10 cellular contexts compared by ENCODE assay signal in genomic region chr2:179274749-179275148, GRCh38. TPM values are rescaled to one million over a fixed set of nuclear protein-coding genes. Genes with fewer than 3 reads are reported as not detected.
DNase-seq lines count a peak whose midpoint lies in the region; ATAC-seq and TF ChIP-seq lines count a peak whose summit lies in the region.
"Had no signal": no experiment of that assay in that cellular context is flagged by ENCODE, and none has a peak within 500 bp of the region (broad histone marks: within the 10 kb centered on the region; RNA-seq: fewer than 3 reads in every experiment).

No MANE protein-coding gene starts in this region.

- H3K27me3 ChIP-seq in Loucy (ENCODE audit: insufficient read depth, low read length, poor library complexity, severe bottlenecking): no peaks in the 10 kb centered on the region
- no peaks in the 10 kb centered on the region for H3K27me3 ChIP-seq in left lung
- H3K27me3 ChIP-seq in effector memory CD4-positive, alpha-beta T cell (replicated peaks; ENCODE audit: control insufficient read depth, insufficient read depth, low read length, poor library complexity, severe bottlenecking): no peaks in the 10 kb centered on the region
- H3K27me3 ChIP-seq: tibial nerve had no signal

- ATAC-seq in GM19023 (IDR thresholded peaks at IDR 0.05; ENCODE audit: unreplicated experiment): peak; percentile 93
- peak; percentile 90 for ATAC-seq in HG02623 (IDR thresholded peaks at IDR 0.05; ENCODE audit: unreplicated experiment)
- peak; percentile 99 to 100 for ATAC-seq in naive B cell (ENCODE audit: low read depth in 2 of 2)
- no peak for ATAC-seq in left lung
- ATAC-seq: activated naive CD4-positive, alpha-beta T cell treated with anti-CD3 and anti-CD28 coated beads, Interleukin-2, amount 50 U/mL, for 72 hours had no signal

- H3K9me3 ChIP-seq in Loucy (ENCODE audit: insufficient read depth, low read depth, low read length): no peaks in the 10 kb centered on the region
- no peaks in the 10 kb centered on the region for H3K9me3 ChIP-seq in left lung
- H3K9me3 ChIP-seq in effector memory CD4-positive, alpha-beta T cell (ENCODE audit: control insufficient read depth, low read length): no peaks in the 10 kb centered on the region
- H3K9me3 ChIP-seq: tibial nerve had no signal

- intact Hi-C loops in left lung (cut with DNase I): no loop called here

- H3K27ac ChIP-seq in left lung: no peak overlapping the region
- no peak overlapping the region for H3K27ac ChIP-seq in effector memory CD4-positive, alpha-beta T cell (ENCODE audit: insufficient read depth, low read length, poor library complexity, severe bottlenecking)

- H3K36me3 ChIP-seq in Loucy (ENCODE audit: insufficient read depth, low read length) (no peaks in the 10 kb centered on the region), left lung (no peaks in the 10 kb centered on the region)
- no peaks in the 10 kb centered on the region for H3K36me3 ChIP-seq in effector memory CD4-positive, alpha-beta T cell (ENCODE audit: control insufficient read depth, insufficient read depth, low read length)
- H3K36me3 ChIP-seq: tibial nerve had no signal

- peaks cover 26 to 40% (median 32%) of the 10 kb centered on the region in 3 donors for H3K4me1 Mint-ChIP-seq in naive B cell

- peak; percentile 55 for DNase-seq in naive B cell
- DNase-seq in NCI-H774 (lab: John Stamatoyannopoulos, UW): no peak
- no peak for DNase-seq in left lung
- no peak for DNase-seq in effector memory CD4-positive, alpha-beta T cell
- DNase-seq in HPDE6-E6E7 (ENCODE audit: extremely low spot score): no peak

- no peaks in the 10 kb centered on the region for H3K79me2 ChIP-seq in Loucy (ENCODE audit: insufficient read depth, low read length)

- no peaks in the 10 kb centered on the region for H3F3A ChIP-seq in Loucy (ENCODE audit: low read depth)

- H2AFZ ChIP-seq in Loucy (ENCODE audit: low read length): peak overlapping the region; percentile 26

- H3K9ac ChIP-seq in Loucy (ENCODE audit: low read depth, low read length, poor library complexity, severe bottlenecking): peak overlapping the region; percentile 68

- H3K4me3 ChIP-seq in Loucy (ENCODE audit: low read length, poor library complexity, severe bottlenecking) (peak overlapping the region; percentile 66), left lung (no peak overlapping the region)
- H3K4me3 ChIP-seq in effector memory CD4-positive, alpha-beta T cell (ENCODE audit: insufficient read depth, low read depth, low read length, poor library complexity, severe bottlenecking): no peak overlapping the region
- H3K4me3 ChIP-seq: tibial nerve had no signal

- no peaks in the 10 kb centered on the region for H3K27me3 Mint-ChIP-seq in naive B cell

- peak overlapping the region; percentile 10 to 83 (median 74) for H3K4me3 Mint-ChIP-seq in naive B cell

- no peaks in the 10 kb centered on the region for H4K20me1 ChIP-seq in Loucy (ENCODE audit: insufficient read depth, low read length, poor library complexity, severe bottlenecking)

- H3K4me1 ChIP-seq in Loucy (ENCODE audit: insufficient read depth, low read length, poor library complexity, severe bottlenecking): peaks cover 53% of the 10 kb centered on the region
- no peaks in the 10 kb centered on the region for H3K4me1 ChIP-seq in left lung
- H3K4me1 ChIP-seq in effector memory CD4-positive, alpha-beta T cell (ENCODE audit: control insufficient read depth, insufficient read depth, low read length, poor library complexity, severe bottlenecking): no peaks in the 10 kb centered on the region

- peak overlapping the region in 4 of 6 donors; percentile 49 to 96 (median 73) for H3K27ac Mint-ChIP-seq in naive B cell
- H3K27ac Mint-ChIP-seq: activated naive CD4-positive, alpha-beta T cell treated with anti-CD3 and anti-CD28 coated beads, Interleukin-2, amount 50 U/mL, for 72 hours had no signal

- H3K4me2 ChIP-seq in Loucy (ENCODE audit: low read depth, low read length, poor library complexity, severe bottlenecking): peak overlapping the region; percentile 98

- TF ChIP-seq CTCF in Loucy (conservative IDR thresholded peaks at IDR 0.05; ENCODE audit: low read length) (no peak), left lung (IDR thresholded peaks at IDR 0.05) (no peak)

- H3K36me3 Mint-ChIP-seq in naive B cell: peaks cover 0 to 5% of the 10 kb centered on the region in 2 donors

- H3K9me2 ChIP-seq in Loucy (replicated peaks; ENCODE audit: low read depth, low read length): no peaks in the 10 kb centered on the region

- H3K9me3 Mint-ChIP-seq in naive B cell: peaks cover 0 to 7% (median 0%) of the 10 kb centered on the region in 7 donors
- H3K9me3 Mint-ChIP-seq: activated naive CD4-positive, alpha-beta T cell treated with anti-CD3 and anti-CD28 coated beads, Interleukin-2, amount 50 U/mL, for 72 hours had no signal

RNA-seq across cellular contexts. Expression of gene SESTD1, which starts 10.1 kb away (rescaled TPM):
- polyA plus RNA-seq in naive B cell (ENCODE audit: low read depth in 6 of 6): 10 to 100 TPM; 25.4 to 88.7 (median 66.2) TPM
- 10 to 100 TPM; 75.8 to 76.9 TPM for total RNA-seq in left lung
